ENCODE assay signal across 8 cellular contexts in genomic region chr20:63955846-63956663, GRCh38. TPM values are rescaled to one million over a fixed set of nuclear protein-coding genes. Genes with fewer than 3 reads are reported as not detected.
DNase-seq lines count a peak whose midpoint lies in the region; ATAC-seq, FAIRE-seq and TF ChIP-seq lines count a peak whose summit lies in the region.

TSS of gene UCKL1 (minus strand) at chr20:63956416. CDS start at chr20:63956372, 44 bp downstream.

- peaks cover 41% of the 10 kb centered on the region for H3K4me1 Mint-ChIP-seq in chondrocyte (ENCODE audit: low read depth)

- WGBS in A549 (ENCODE audit: missing lambda C conversion rate), result under 1% methylated on average over 32 of the region's 103 CpGs

- H3K9me3 Mint-ChIP-seq in chondrocyte (ENCODE audit: low read depth), result no peaks in the 10 kb centered on the region

- H3K9me3 ChIP-seq in A549, result no peaks in the 10 kb centered on the region

- peaks cover 3% of the 10 kb centered on the region for H3K36me3 Mint-ChIP-seq in chondrocyte (ENCODE audit: low read depth)

- H3K4me1 ChIP-seq in A549, result peaks cover 33% of the 10 kb centered on the region

- peak within 1 kb of the TSS; percentile 84 for H3K4me3 ChIP-seq in A549

- no peak for TF ChIP-seq CTCF in A549 (IDR thresholded peaks at IDR 0.05)
- peak; percentile 61 for TF ChIP-seq CTCF in chondrocyte (IDR thresholded peaks at IDR 0.05)

- TF ChIP-seq RAD21 in A549 (conservative IDR thresholded peaks at IDR 0.05 in 1 of 2, IDR thresholded peaks at IDR 0.05 in 1 of 2), result no peak

- DNase-seq in A549 (ENCODE audit: low read depth in 1 of 2, low spot score in 1 of 2), result peak; percentile 81 to 90
- DNase-seq in NCI-H2196 (lab: John Stamatoyannopoulos, UW; ENCODE audit: unreplicated experiment), result peak; percentile 90
- peak; percentile 86 for DNase-seq in activated CD4-positive, CD25-positive, alpha-beta regulatory T cell treated with anti-CD3 and anti-CD28 coated beads, Interleukin-2, amount 50 U/mL, for 72 hours
- no peak for DNase-seq in chondrocyte (ENCODE audit: low spot score)
- peak; percentile 46 for DNase-seq in kidney glomerular epithelial cell (lab: John Stamatoyannopoulos, UW)
- DNase-seq in stimulated activated CD4-positive, alpha-beta T cell treated with anti-CD3 and anti-CD28 coated beads, Interleukin-15, amount 100 ng/mL, for 48 hours (ENCODE audit: low read depth in 2 of 2), result peak; percentile 84 to 85

- TF ChIP-seq EP300 in A549 (IDR thresholded peaks at IDR 0.05), result no peak

- CTCF ChIA-PET in A549 (lab: Yijun Ruan, JAX), result interaction anchor here (0.7 to 2.4 kb wide), 9 partner anchors 11 to 418 kb away, joined by 3 to 20 read pairs (median 3); partner anchors contain the start of gene PTK6

- H3K4me2 ChIP-seq in A549, result peak within 1 kb of the TSS; percentile 99

- peak within 1 kb of the TSS; percentile 96 to 98 for H3K27ac ChIP-seq in A549

- ATAC-seq in A549, result peak; percentile 73 to 88
- ATAC-seq in GM18517 (IDR thresholded peaks at IDR 0.05; ENCODE audit: unreplicated experiment), result peak; percentile 68
- ATAC-seq in HG03039 (IDR thresholded peaks at IDR 0.05; ENCODE audit: unreplicated experiment), result peak; percentile 57

- H3K27ac Mint-ChIP-seq in chondrocyte (ENCODE audit: unreplicated experiment), result peak within 1 kb of the TSS; percentile 93

- H3K4me3 Mint-ChIP-seq in chondrocyte (ENCODE audit: unreplicated experiment), result peak within 1 kb of the TSS; percentile 80

- no peak for FAIRE-seq in A549 (lab: Jason Lieb, UNC)

- TF ChIP-seq POLR2A in A549 (IDR thresholded peaks at IDR 0.05; ENCODE audit: low read length), result peak; percentile 82

- POLR2A ChIA-PET in A549 (lab: Yijun Ruan, JAX), result interaction anchor here (0.5 to 1.4 kb wide), 8 partner anchors 9 to 436 kb away, joined by 3 to 6 read pairs (median 5); partner anchors contain the start of genes ARFRP1, PRPF6, TPD52L2 and ZGPAT

- no peaks in the 10 kb centered on the region for H3K27me3 Mint-ChIP-seq in chondrocyte (ENCODE audit: low read depth)

TF ChIP-seq in A549, 52 proteins besides CTCF, POLR2A, EP300 and RAD21 (continues in another document):
- no peak for TF ChIP-seq RFX5 (IDR thresholded peaks at IDR 0.05)
- no peak for TF ChIP-seq CHD2 (IDR thresholded peaks at IDR 0.05; ENCODE audit: low read length, partially characterized antibody)
- no peak for TF ChIP-seq EHF (CRISPR knock-in tag; IDR thresholded peaks at IDR 0.05)
- no peak for TF ChIP-seq ELK1 (IDR thresholded peaks at IDR 0.05; ENCODE audit: low read depth, low read length)
- TF ChIP-seq FOXS1 (CRISPR knock-in tag; IDR thresholded peaks at IDR 0.05), result no peak
- 0 out of 2 replicates have a peak, but pooled peaks have one; percentile 59 for TF ChIP-seq PBX3 (IDR thresholded peaks at IDR 0.05)
- TF ChIP-seq NPAS2 (CRISPR knock-in tag; IDR thresholded peaks at IDR 0.05; ENCODE audit: borderline replicate concordance), result no peak
- TF ChIP-seq SREBF2 (IDR thresholded peaks at IDR 0.05), result no peak
- no peak for TF ChIP-seq HOXB13 (CRISPR knock-in tag; IDR thresholded peaks at IDR 0.05; ENCODE audit: low read depth)
- peak; percentile 83; the same call in 1 of the 2 replicates for TF ChIP-seq USF2 (IDR thresholded peaks at IDR 0.05)
- no peak for TF ChIP-seq RNF2 (IDR thresholded peaks at IDR 0.05; ENCODE audit: borderline replicate concordance, low read depth)
- no peak for TF ChIP-seq ZC3H11A (IDR thresholded peaks at IDR 0.05)
- TF ChIP-seq RCOR1 (IDR thresholded peaks at IDR 0.05; ENCODE audit: low read depth, low read length), result no peak
- TF ChIP-seq TFCP2L1 (CRISPR knock-in tag; IDR thresholded peaks at IDR 0.05), result no peak
- TF ChIP-seq MAFK (IDR thresholded peaks at IDR 0.05; ENCODE audit: partially characterized antibody), result no peak
- TF ChIP-seq ATOH8 (CRISPR knock-in tag; IDR thresholded peaks at IDR 0.05; ENCODE audit: low read depth), result no peak
- TF ChIP-seq KDM1A (IDR thresholded peaks at IDR 0.05; ENCODE audit: low read depth), result no peak
- peak; percentile 81 for TF ChIP-seq PHF8 (IDR thresholded peaks at IDR 0.05; ENCODE audit: borderline replicate concordance, low read depth)
- no peak for TF ChIP-seq KDM5A (IDR thresholded peaks at IDR 0.05)
- no peak for TF ChIP-seq REST (IDR thresholded peaks at IDR 0.05)
- TF ChIP-seq CBX2 (IDR thresholded peaks at IDR 0.05; ENCODE audit: borderline replicate concordance, low read depth), result no peak
- TF ChIP-seq BCL3 (IDR thresholded peaks at IDR 0.05), result no peak; the same call in 2 of the 3 replicates
- no peak for TF ChIP-seq CHD4 (IDR thresholded peaks at IDR 0.05; ENCODE audit: borderline replicate concordance)

RNA-seq across cellular contexts. Expression of gene UCKL1, which starts in this region (rescaled TPM):
- 19.1 and 21.6 TPM in 2 replicates for polyA plus RNA-seq in A549 (2011; rRNA removed)
- 72.6 and 86.0 TPM in 2 replicates for polyA plus RNA-seq in A549 (2012; cell fraction: cytosol; rRNA removed)
- 183 and 244 TPM in 2 replicates for polyA plus RNA-seq in A549 (2012; cell fraction: nucleus; rRNA removed)
- polyA plus RNA-seq in A549 (2017; fragmentation: RNase III; extraction: RNeasy Plus Mini Kit Qiagen cat#74134 plus additional on column Dnase treatment), result 30.4 to 32.5 TPM (median 31.8 TPM) in 3 replicates
- polyA minus RNA-seq in A549 (2011; rRNA and poly(A)+ RNA removed), result 18.6 and 20.3 TPM in 2 replicates
- 24.3 to 27.5 TPM (median 27.2 TPM) in 3 replicates for total RNA-seq in chondrocyte
